ENCODE assay signal across 9 cellular contexts in genomic region chr1:120942223-120942944, GRCh38. TPM values are rescaled to one million over a fixed set of nuclear protein-coding genes. Genes with fewer than 3 reads are reported as not detected.
DNase-seq lines count a peak whose midpoint lies in the region; ATAC-seq and TF ChIP-seq lines count a peak whose summit lies in the region.
"Not testable (repeated sequence)": the region's sequence is repeated elsewhere in the genome, so short reads cannot be mapped to it uniquely, and the experiment has no call there.
"Had no signal": no experiment of that assay in that cellular context is flagged by ENCODE, and none has a peak within 500 bp of the region (broad histone marks: within the 10 kb centered on the region; RNA-seq: fewer than 3 reads in every experiment).

No MANE protein-coding gene starts in this region.

- H3K27me3 ChIP-seq in duodenal mucosa (ENCODE audit: control insufficient read depth in 1 of 2, insufficient read depth in 2 of 2, low read length in 2 of 2): not testable (repeated sequence)

- peak overlapping the region; percentile 97 for H3K27ac Mint-ChIP-seq in activated CD8-positive, alpha-beta T cell treated with anti-CD3 and anti-CD28 coated beads, Interleukin-2, amount 10 ng/mL, durations not matched to agents 7 days and 5 days

- ATAC-seq in HG03175 (IDR thresholded peaks at IDR 0.05; ENCODE audit: unreplicated experiment): peak; percentile 74
- ATAC-seq in activated CD8-positive, alpha-beta T cell treated with anti-CD3 and anti-CD28 coated beads, Interleukin-2, amount 10 ng/mL, durations not matched to agents 7 days and 5 days: peak; percentile 79

- DNase-seq in Ammon's horn (ENCODE audit: low spot score): peak; percentile 60
- DNase-seq in GM19238 (ENCODE audit: insufficient read length, low spot score): peak; percentile 2
- DNase-seq in NCI-H748 treated with DMSO at 0.1 percent for 48 hours (lab: John Stamatoyannopoulos, UW): peak; percentile 82
- peak; percentile 81 for DNase-seq in activated CD8-positive, alpha-beta T cell treated with anti-CD3 and anti-CD28 coated beads, Interleukin-2, amount 10 ng/mL, durations not matched to agents 7 days and 5 days
- peak; percentile 58 to 91 for DNase-seq in lower leg skin (ENCODE audit: low spot score in 2 of 2)
- DNase-seq in stimulated activated CD4-positive, alpha-beta T cell treated with anti-CD3 and anti-CD28 coated beads, Interleukin-1b, Interleukin-23, amount 100 ng/mL, for 4 hours (ENCODE audit: low read depth in 2 of 2): peak; percentile 45 to 52

- H3K4me3 Mint-ChIP-seq in activated CD8-positive, alpha-beta T cell treated with anti-CD3 and anti-CD28 coated beads, Interleukin-2, amount 10 ng/mL, durations not matched to agents 7 days and 5 days: peak overlapping the region; percentile 79

- H3K36me3 ChIP-seq in duodenal mucosa (ENCODE audit: control insufficient read depth in 1 of 2, insufficient read depth in 2 of 2, low read length in 2 of 2): not testable (repeated sequence)

- intact Hi-C loops in lower leg skin (cut with DNase I; ENCODE audit: low total_unique reads): not testable (repeated sequence)

- H3K9ac ChIP-seq in duodenal mucosa (ENCODE audit: low read depth in 1 of 2, low read length in 2 of 2): peak overlapping the region; percentile 59 to 79

- POLR2A ChIA-PET in activated CD8-positive, alpha-beta T cell treated with anti-CD3 and anti-CD28 coated beads, Interleukin-2, amount 10 ng/mL, durations not matched to agents 7 days and 5 days (lab: Charles Lee): interaction anchor here (1.1 to 1.4 kb wide), 2 partner anchors 86 to 92 kb away, joined by 3 to 29 read pairs; no protein-coding TSS in a partner anchor

- not testable (repeated sequence) for H3K9me3 ChIP-seq in duodenal mucosa (ENCODE audit: control insufficient read depth in 1 of 2, low read length in 2 of 2)

- H3K27ac ChIP-seq in duodenal mucosa (ENCODE audit: low read depth, low read length): peak overlapping the region; percentile 70

- H3K4me3 ChIP-seq in duodenal mucosa (ENCODE audit: low read depth in 1 of 2, low read length in 2 of 2): peak overlapping the region; percentile 56 to 72
- not testable (repeated sequence) for H3K4me3 ChIP-seq in lower leg skin (ENCODE audit: low read depth, poor library complexity, severe bottlenecking)

- WGBS in lower leg skin, 2 donors: 2% methylated on average over 32 of the region's 33 CpGs

- not testable (repeated sequence) for H3K4me1 ChIP-seq in duodenal mucosa (ENCODE audit: control insufficient read depth in 1 of 2, insufficient read depth in 2 of 2, low read length in 2 of 2)

- TF ChIP-seq CTCF in lower leg skin (IDR thresholded peaks at IDR 0.05): not testable (repeated sequence)

- H3K4me1 Mint-ChIP-seq in activated CD8-positive, alpha-beta T cell treated with anti-CD3 and anti-CD28 coated beads, Interleukin-2, amount 10 ng/mL, durations not matched to agents 7 days and 5 days (ENCODE audit: low read depth): peaks cover 34% of the 10 kb centered on the region

- not testable (repeated sequence) for H3K27me3 Mint-ChIP-seq in activated CD8-positive, alpha-beta T cell treated with anti-CD3 and anti-CD28 coated beads, Interleukin-2, amount 10 ng/mL, durations not matched to agents 7 days and 5 days (ENCODE audit: low read depth)

- CTCF ChIA-PET in activated CD8-positive, alpha-beta T cell treated with anti-CD3 and anti-CD28 coated beads, Interleukin-2, amount 10 ng/mL, durations not matched to agents 7 days and 5 days (lab: Charles Lee): not testable (repeated sequence)

- H3K9me3 Mint-ChIP-seq in activated CD8-positive, alpha-beta T cell treated with anti-CD3 and anti-CD28 coated beads, Interleukin-2, amount 10 ng/mL, durations not matched to agents 7 days and 5 days (ENCODE audit: insufficient read depth): not testable (repeated sequence)

- TF ChIP-seq POLR2A in lower leg skin (IDR thresholded peaks at IDR 0.05): not testable (repeated sequence)

- H3K36me3 Mint-ChIP-seq in activated CD8-positive, alpha-beta T cell treated with anti-CD3 and anti-CD28 coated beads, Interleukin-2, amount 10 ng/mL, durations not matched to agents 7 days and 5 days (ENCODE audit: low read depth): peaks cover 12% of the 10 kb centered on the region

RNA-seq across cellular contexts. Expression of gene PPIAL4A, which starts 52.8 kb away (rescaled TPM):
- total RNA-seq in activated CD8-positive, alpha-beta T cell treated with anti-CD3 and anti-CD28 coated beads, Interleukin-2, amount 10 ng/mL, durations not matched to agents 7 days and 5 days: not detected
- not detected for total RNA-seq in lower leg skin
- total RNA-seq: subcutaneous adipose tissue had no signal

Comparison
In these comparisons a context has a peak if more than half of its experiments do, and no peak if none do; other contexts are left out.
1. DNase-seq: peak in every context shown above with its lines; median percentile 82 in NCI-H748 treated with DMSO at 0.1 percent for 48 hours; 81 in activated CD8-positive, alpha-beta T cell treated with anti-CD3 and anti-CD28 coated beads, Interleukin-2, amount 10 ng/mL, durations not matched to agents 7 days and 5 days; 74 in lower leg skin; 60 in Ammon's horn; 48 in stimulated activated CD4-positive, alpha-beta T cell treated with anti-CD3 and anti-CD28 coated beads, Interleukin-1b, Interleukin-23, amount 100 ng/mL, for 4 hours; 2 in GM19238.